ENCODE assay signal across 11 cellular contexts in the genomic region with DNA sequence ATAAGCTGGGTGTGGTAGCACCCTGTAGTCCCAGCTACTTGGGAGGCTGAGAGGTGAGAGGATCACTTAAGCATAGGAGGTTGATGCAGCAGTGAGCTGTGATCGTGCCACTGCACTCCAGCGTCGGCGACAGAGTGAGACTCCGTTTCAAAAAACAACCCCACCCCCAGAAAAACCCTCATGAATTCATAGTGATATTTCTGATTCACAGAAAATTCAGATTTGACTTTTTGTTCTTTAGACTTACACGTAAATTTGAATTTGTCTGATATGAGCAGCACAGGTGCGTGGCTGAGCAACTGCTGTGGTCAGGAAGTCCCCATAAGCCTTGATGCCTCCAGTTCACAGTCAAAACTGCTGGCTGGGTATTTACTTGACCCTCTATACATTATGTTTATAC. TPM values are rescaled to one million over a fixed set of nuclear protein-coding genes. Genes with fewer than 3 reads are reported as not detected.
DNase-seq lines count a peak whose midpoint lies in the region; ATAC-seq, FAIRE-seq and TF ChIP-seq lines count a peak whose summit lies in the region.
"Had no signal": no experiment of that assay in that cellular context is flagged by ENCODE, and none has a peak within 500 bp of the region (broad histone marks: within the 10 kb centered on the region; RNA-seq: fewer than 3 reads in every experiment).

No MANE protein-coding gene starts in this region.

- H3K9me3 ChIP-seq in left ventricle myocardium inferior (replicated peaks) = peaks cover 35% of the 10 kb centered on the region

- H3K27me3 Mint-ChIP-seq in effector memory CD8-positive, alpha-beta T cell = no peaks in the 10 kb centered on the region

- no peak for TF ChIP-seq CTCF in left ventricle myocardium inferior (IDR thresholded peaks at IDR 0.05; ENCODE audit: borderline replicate concordance)
- no peak for TF ChIP-seq CTCF in D721Med (IDR thresholded peaks at IDR 0.05; ENCODE audit: insufficient read depth, missing control alignments)

- no peaks in the 10 kb centered on the region for H3K36me3 Mint-ChIP-seq in effector memory CD8-positive, alpha-beta T cell (ENCODE audit: insufficient read depth)

- H3K36me3 ChIP-seq in left ventricle myocardium inferior = no peaks in the 10 kb centered on the region

- no peaks in the 10 kb centered on the region for H3K4me1 ChIP-seq in left ventricle myocardium inferior
- H3K4me1 ChIP-seq: parathyroid adenoma had no signal

- ATAC-seq in GM18505 (IDR thresholded peaks at IDR 0.05; ENCODE audit: unreplicated experiment) = peak; percentile 76
- peak; percentile 68 for ATAC-seq in GM21717 (IDR thresholded peaks at IDR 0.05; ENCODE audit: unreplicated experiment)
- peak; percentile 86 for ATAC-seq in HG03571 (IDR thresholded peaks at IDR 0.05; ENCODE audit: unreplicated experiment)
- peak; percentile 79 for ATAC-seq in effector memory CD8-positive, alpha-beta T cell (replicated peaks)

- no peak overlapping the region for H3K4me3 Mint-ChIP-seq in effector memory CD8-positive, alpha-beta T cell

- peak overlapping the region in 1 of 2 donors; percentile 26 for H3K27ac Mint-ChIP-seq in effector memory CD8-positive, alpha-beta T cell

- no peak for FAIRE-seq in D721Med (lab: Jason Lieb, UNC)

- intact Hi-C loops in left ventricle myocardium inferior (cut with micrococcal nuclease) = no loop called here

- no peaks in the 10 kb centered on the region for H3K27me3 ChIP-seq in left ventricle myocardium inferior (ENCODE audit: low read depth)

- H3K27ac ChIP-seq in left ventricle myocardium inferior (replicated peaks) = no peak overlapping the region
- H3K27ac ChIP-seq: parathyroid adenoma had no signal

- no peak overlapping the region for H3K4me3 ChIP-seq in left ventricle myocardium inferior

- DNase-seq in effector memory CD8-positive, alpha-beta T cell = no peak
- no peak for DNase-seq in NCI-H1092 (lab: John Stamatoyannopoulos, UW)
- DNase-seq in left ventricle myocardium inferior = no peak
- DNase-seq in D721Med (ENCODE audit: insufficient read length, low spot score) = no peak
- no peak for DNase-seq in NK-92 treated with Interleukin-12 subunit alpha and Interleukin-12 subunit beta, amount 100 ng/mL, for 24 hours (lab: John Stamatoyannopoulos, UW)
- DNase-seq: cortex of kidney, NCI-H2227 treated with DMSO at 0.1 percent for 48 hours had no signal

- H3K4me1 Mint-ChIP-seq in effector memory CD8-positive, alpha-beta T cell (ENCODE audit: low read depth in 2 of 2) = no peaks in the 10 kb centered on the region

- peaks cover 0 to 2% of the 10 kb centered on the region in 2 donors for H3K9me3 Mint-ChIP-seq in effector memory CD8-positive, alpha-beta T cell

- TF ChIP-seq POLR2A in GM18505 (IDR thresholded peaks at IDR 0.05; ENCODE audit: borderline replicate concordance, extremely low read depth, insufficient read depth, insufficient read length) = no peak

RNA-seq across cellular contexts. Expression of gene MORC3, which starts 10.0 kb away (rescaled TPM):
- 19.4 TPM for total RNA-seq in left ventricle myocardium inferior
